1 cellular context compared by ENCODE assay signal in the genomic region with DNA sequence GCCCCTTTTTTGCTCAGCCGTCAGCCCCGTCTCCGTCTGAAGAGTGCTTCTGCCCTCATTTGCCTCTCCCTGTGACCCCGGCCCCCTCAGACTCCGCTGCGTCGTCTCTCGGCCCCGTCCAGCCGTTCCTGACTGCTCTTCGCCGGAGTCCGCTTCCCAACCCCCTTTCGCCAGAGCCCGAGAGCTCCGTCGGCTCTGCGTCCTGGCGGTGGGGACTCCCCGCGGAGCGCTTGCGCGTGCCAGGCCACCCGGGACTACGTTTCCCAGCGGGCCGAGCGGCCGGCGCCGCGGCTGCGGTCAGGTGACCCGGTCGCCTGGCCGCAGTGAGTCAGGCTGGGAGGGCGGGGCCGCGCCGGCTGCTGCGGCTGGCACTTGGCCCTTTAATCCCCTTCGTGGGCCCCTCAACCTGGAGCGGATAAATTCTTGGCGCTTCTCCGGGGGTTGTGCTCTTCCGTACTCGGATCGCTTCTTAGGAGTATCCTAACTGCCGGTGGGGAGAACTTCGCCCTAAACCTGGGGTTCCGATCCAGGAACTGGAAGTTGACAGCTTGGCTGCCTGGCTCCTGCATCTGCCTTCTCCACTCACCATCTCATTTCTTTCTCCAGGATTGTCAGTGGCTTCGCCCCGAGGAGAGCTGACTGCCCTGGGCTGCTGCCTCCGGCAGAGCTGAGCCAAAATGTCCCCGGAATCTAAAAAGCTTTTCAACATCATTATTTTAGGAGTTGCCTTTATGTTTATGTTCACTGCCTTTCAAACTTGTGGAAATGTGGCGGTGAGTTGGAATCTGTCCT.
TF ChIP-seq lines count a peak whose summit lies in the region.

A gene (plus strand): TSS at position 444 of the 792 bp plus-strand sequence. CDS start 234 bp downstream, at position 678.

TF ChIP-seq in HepG2, 621 proteins besides CTCF, POLR2A, EP300 and RAD21 (continued from another document and continues in another):
- TF ChIP-seq, protein P1, sequence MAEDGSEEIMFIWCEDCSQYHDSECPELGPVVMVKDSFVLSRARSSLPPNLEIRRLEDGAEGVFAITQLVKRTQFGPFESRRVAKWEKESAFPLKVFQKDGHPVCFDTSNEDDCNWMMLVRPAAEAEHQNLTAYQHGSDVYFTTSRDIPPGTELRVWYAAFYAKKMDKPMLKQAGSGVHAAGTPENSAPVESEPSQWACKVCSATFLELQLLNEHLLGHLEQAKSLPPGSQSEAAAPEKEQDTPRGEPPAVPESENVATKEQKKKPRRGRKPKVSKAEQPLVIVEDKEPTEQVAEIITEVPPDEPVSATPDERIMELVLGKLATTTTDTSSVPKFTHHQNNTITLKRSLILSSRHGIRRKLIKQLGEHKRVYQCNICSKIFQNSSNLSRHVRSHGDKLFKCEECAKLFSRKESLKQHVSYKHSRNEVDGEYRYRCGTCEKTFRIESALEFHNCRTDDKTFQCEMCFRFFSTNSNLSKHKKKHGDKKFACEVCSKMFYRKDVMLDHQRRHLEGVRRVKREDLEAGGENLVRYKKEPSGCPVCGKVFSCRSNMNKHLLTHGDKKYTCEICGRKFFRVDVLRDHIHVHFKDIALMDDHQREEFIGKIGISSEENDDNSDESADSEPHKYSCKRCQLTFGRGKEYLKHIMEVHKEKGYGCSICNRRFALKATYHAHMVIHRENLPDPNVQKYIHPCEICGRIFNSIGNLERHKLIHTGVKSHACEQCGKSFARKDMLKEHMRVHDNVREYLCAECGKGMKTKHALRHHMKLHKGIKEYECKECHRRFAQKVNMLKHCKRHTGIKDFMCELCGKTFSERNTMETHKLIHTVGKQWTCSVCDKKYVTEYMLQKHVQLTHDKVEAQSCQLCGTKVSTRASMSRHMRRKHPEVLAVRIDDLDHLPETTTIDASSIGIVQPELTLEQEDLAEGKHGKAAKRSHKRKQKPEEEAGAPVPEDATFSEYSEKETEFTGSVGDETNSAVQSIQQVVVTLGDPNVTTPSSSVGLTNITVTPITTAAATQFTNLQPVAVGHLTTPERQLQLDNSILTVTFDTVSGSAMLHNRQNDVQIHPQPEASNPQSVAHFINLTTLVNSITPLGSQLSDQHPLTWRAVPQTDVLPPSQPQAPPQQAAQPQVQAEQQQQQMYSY (CRISPR knock-in tag; IDR thresholded peaks at IDR 0.05) = no peak; the same call in 1 of the 2 replicates
- TF ChIP-seq PCBP2 (optimal IDR thresholded peaks at IDR 0.05; ENCODE audit: low read depth, low read length, poor library complexity, severe bottlenecking) (no peak), ZBTB7B (CRISPR knock-in tag; IDR thresholded peaks at IDR 0.05) (peak; percentile 46; the same call in 1 of the 2 replicates), ZNF7 (CRISPR knock-in tag; IDR thresholded peaks at IDR 0.05) (no peak), ZNF775 (CRISPR knock-in tag; IDR thresholded peaks at IDR 0.05; ENCODE audit: borderline replicate concordance) (no peak), ATAD3A (CRISPR knock-in tag; IDR thresholded peaks at IDR 0.05) (no peak), AGO1 (IDR thresholded peaks at IDR 0.05; ENCODE audit: low read depth, low read length, poor library complexity, severe bottlenecking) (peak; percentile 80), ZNF724P (CRISPR knock-in tag; IDR thresholded peaks at IDR 0.05; ENCODE audit: borderline replicate concordance) (no peak; the same call in 1 of the 2 replicates), NFRKB (IDR thresholded peaks at IDR 0.05) (no peak), ZNF326 (CRISPR knock-in tag; IDR thresholded peaks at IDR 0.05; ENCODE audit: borderline replicate concordance) (no peak), ZNF792 (CRISPR knock-in tag; IDR thresholded peaks at IDR 0.05) (peak; percentile 72), CREB1 (IDR thresholded peaks at IDR 0.05) (peak; percentile 29; the same call in 1 of the 2 replicates), CREB1 (CRISPR knock-in tag; IDR thresholded peaks at IDR 0.05) (peak; percentile 16), GLI4 (CRISPR knock-in tag; IDR thresholded peaks at IDR 0.05; ENCODE audit: borderline replicate concordance) (peak; percentile 21; the same call in 1 of the 2 replicates), STAG1 (CRISPR knock-in tag; IDR thresholded peaks at IDR 0.05) (0 out of 2 replicates have a peak, but pooled peaks have one; percentile 2), KLF11 (CRISPR knock-in tag; IDR thresholded peaks at IDR 0.05) (no peak), SP5 (CRISPR knock-in tag; IDR thresholded peaks at IDR 0.05; ENCODE audit: borderline replicate concordance, low read depth) (peak; percentile 85), JDP2 (CRISPR knock-in tag; IDR thresholded peaks at IDR 0.05; ENCODE audit: borderline replicate concordance) (no peak), TEAD2 (CRISPR knock-in tag; IDR thresholded peaks at IDR 0.05) (no peak; the same call in 1 of the 2 replicates), ZNF234 (CRISPR knock-in tag; conservative IDR thresholded peaks at IDR 0.05) (no peak; the same call in 1 of the 2 replicates), ARNTL (CRISPR knock-in tag; IDR thresholded peaks at IDR 0.05) (no peak), TOPORS (CRISPR knock-in tag; IDR thresholded peaks at IDR 0.05) (no peak), ZNF496 (CRISPR knock-in tag; IDR thresholded peaks at IDR 0.05; ENCODE audit: insufficient replicate concordance) (no peak), ZNF460 (CRISPR knock-in tag; IDR thresholded peaks at IDR 0.05; ENCODE audit: borderline replicate concordance) (no peak), ZNF772 (CRISPR knock-in tag; IDR thresholded peaks at IDR 0.05) (peak; percentile 52; the same call in 1 of the 2 replicates), CBX1 (IDR thresholded peaks at IDR 0.05; ENCODE audit: low read depth) (no peak), ZNF331 (CRISPR knock-in tag; IDR thresholded peaks at IDR 0.05) (peak; percentile 53), ZBTB38 (CRISPR knock-in tag; IDR thresholded peaks at IDR 0.05) (no peak)
- TF ChIP-seq, protein P2, sequence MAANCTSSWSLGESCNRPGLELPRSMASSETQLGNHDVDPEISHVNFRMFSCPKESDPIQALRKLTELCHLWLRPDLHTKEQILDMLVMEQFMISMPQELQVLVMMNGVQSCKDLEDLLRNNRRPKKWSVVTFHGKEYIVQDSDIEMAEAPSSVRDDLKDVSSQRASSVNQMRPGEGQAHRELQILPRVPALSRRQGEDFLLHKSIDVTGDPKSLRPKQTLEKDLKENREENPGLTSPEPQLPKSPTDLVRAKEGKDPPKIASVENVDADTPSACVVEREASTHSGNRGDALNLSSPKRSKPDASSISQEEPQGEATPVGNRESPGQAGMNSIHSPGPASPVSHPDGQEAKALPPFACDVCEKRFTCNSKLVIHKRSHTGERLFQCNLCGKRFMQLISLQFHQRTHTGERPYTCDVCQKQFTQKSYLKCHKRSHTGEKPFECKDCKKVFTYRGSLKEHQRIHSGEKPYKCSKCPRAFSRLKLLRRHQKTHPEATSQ (CRISPR knock-in tag; IDR thresholded peaks at IDR 0.05; ENCODE audit: borderline replicate concordance) = no peak
- TF ChIP-seq, protein P3, sequence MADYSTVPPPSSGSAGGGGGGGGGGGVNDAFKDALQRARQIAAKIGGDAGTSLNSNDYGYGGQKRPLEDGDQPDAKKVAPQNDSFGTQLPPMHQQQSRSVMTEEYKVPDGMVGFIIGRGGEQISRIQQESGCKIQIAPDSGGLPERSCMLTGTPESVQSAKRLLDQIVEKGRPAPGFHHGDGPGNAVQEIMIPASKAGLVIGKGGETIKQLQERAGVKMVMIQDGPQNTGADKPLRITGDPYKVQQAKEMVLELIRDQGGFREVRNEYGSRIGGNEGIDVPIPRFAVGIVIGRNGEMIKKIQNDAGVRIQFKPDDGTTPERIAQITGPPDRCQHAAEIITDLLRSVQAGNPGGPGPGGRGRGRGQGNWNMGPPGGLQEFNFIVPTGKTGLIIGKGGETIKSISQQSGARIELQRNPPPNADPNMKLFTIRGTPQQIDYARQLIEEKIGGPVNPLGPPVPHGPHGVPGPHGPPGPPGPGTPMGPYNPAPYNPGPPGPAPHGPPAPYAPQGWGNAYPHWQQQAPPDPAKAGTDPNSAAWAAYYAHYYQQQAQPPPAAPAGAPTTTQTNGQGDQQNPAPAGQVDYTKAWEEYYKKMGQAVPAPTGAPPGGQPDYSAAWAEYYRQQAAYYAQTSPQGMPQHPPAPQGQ (CRISPR knock-in tag; IDR thresholded peaks at IDR 0.05; ENCODE audit: borderline replicate concordance) = 0 out of 2 replicates have a peak, but pooled peaks have one; percentile 24
- TF ChIP-seq, protein P4, sequence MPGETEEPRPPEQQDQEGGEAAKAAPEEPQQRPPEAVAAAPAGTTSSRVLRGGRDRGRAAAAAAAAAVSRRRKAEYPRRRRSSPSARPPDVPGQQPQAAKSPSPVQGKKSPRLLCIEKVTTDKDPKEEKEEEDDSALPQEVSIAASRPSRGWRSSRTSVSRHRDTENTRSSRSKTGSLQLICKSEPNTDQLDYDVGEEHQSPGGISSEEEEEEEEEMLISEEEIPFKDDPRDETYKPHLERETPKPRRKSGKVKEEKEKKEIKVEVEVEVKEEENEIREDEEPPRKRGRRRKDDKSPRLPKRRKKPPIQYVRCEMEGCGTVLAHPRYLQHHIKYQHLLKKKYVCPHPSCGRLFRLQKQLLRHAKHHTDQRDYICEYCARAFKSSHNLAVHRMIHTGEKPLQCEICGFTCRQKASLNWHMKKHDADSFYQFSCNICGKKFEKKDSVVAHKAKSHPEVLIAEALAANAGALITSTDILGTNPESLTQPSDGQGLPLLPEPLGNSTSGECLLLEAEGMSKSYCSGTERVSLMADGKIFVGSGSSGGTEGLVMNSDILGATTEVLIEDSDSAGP (CRISPR knock-in tag; IDR thresholded peaks at IDR 0.05; ENCODE audit: borderline replicate concordance) = peak; percentile 93
- TF ChIP-seq, protein P5, sequence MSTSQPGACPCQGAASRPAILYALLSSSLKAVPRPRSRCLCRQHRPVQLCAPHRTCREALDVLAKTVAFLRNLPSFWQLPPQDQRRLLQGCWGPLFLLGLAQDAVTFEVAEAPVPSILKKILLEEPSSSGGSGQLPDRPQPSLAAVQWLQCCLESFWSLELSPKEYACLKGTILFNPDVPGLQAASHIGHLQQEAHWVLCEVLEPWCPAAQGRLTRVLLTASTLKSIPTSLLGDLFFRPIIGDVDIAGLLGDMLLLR (CRISPR knock-in tag; IDR thresholded peaks at IDR 0.05) = peak; percentile 21; the same call in 1 of the 2 replicates
- TF ChIP-seq, protein P6, sequence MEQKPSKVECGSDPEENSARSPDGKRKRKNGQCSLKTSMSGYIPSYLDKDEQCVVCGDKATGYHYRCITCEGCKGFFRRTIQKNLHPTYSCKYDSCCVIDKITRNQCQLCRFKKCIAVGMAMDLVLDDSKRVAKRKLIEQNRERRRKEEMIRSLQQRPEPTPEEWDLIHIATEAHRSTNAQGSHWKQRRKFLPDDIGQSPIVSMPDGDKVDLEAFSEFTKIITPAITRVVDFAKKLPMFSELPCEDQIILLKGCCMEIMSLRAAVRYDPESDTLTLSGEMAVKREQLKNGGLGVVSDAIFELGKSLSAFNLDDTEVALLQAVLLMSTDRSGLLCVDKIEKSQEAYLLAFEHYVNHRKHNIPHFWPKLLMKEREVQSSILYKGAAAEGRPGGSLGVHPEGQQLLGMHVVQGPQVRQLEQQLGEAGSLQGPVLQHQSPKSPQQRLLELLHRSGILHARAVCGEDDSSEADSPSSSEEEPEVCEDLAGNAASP (CRISPR knock-in tag; IDR thresholded peaks at IDR 0.05; ENCODE audit: borderline replicate concordance) = peak; percentile 51; the same call in 1 of the 2 replicates
- TF ChIP-seq, protein P7, sequence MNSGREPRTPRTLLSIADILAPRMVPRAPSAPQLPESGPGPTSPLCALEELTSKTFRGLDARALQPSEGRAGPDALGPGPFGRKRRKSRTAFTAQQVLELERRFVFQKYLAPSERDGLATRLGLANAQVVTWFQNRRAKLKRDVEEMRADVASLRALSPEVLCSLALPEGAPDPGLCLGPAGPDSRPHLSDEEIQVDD (CRISPR knock-in tag; IDR thresholded peaks at IDR 0.05; ENCODE audit: borderline replicate concordance) = no peak; the same call in 1 of the 2 replicates
- TF ChIP-seq, protein P8, sequence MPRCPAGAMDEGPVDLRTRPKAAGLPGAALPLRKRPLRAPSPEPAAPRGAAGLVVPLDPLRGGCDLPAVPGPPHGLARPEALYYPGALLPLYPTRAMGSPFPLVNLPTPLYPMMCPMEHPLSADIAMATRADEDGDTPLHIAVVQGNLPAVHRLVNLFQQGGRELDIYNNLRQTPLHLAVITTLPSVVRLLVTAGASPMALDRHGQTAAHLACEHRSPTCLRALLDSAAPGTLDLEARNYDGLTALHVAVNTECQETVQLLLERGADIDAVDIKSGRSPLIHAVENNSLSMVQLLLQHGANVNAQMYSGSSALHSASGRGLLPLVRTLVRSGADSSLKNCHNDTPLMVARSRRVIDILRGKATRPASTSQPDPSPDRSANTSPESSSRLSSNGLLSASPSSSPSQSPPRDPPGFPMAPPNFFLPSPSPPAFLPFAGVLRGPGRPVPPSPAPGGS (CRISPR knock-in tag; IDR thresholded peaks at IDR 0.05) = peak; percentile 73
- TF ChIP-seq, protein P9, sequence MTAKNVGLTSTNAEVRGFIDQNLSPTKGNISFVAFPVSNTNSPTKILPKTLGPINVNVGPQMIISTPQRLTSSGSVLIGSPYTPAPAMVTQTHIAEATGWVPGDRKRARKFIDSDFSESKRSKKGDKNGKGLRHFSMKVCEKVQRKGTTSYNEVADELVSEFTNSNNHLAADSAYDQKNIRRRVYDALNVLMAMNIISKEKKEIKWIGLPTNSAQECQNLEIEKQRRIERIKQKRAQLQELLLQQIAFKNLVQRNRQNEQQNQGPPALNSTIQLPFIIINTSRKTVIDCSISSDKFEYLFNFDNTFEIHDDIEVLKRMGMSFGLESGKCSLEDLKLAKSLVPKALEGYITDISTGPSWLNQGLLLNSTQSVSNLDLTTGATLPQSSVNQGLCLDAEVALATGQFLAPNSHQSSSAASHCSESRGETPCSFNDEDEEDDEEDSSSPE (CRISPR knock-in tag; IDR thresholded peaks at IDR 0.05) = no peak; the same call in 1 of the 2 replicates
- TF ChIP-seq, protein P10, sequence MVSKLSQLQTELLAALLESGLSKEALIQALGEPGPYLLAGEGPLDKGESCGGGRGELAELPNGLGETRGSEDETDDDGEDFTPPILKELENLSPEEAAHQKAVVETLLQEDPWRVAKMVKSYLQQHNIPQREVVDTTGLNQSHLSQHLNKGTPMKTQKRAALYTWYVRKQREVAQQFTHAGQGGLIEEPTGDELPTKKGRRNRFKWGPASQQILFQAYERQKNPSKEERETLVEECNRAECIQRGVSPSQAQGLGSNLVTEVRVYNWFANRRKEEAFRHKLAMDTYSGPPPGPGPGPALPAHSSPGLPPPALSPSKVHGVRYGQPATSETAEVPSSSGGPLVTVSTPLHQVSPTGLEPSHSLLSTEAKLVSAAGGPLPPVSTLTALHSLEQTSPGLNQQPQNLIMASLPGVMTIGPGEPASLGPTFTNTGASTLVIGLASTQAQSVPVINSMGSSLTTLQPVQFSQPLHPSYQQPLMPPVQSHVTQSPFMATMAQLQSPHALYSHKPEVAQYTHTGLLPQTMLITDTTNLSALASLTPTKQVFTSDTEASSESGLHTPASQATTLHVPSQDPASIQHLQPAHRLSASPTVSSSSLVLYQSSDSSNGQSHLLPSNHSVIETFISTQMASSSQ (IDR thresholded peaks at IDR 0.05; ENCODE audit: low read depth) = no peak; the same call in 1 of the 2 replicates
- TF ChIP-seq, protein P10 (CRISPR knock-in tag; IDR thresholded peaks at IDR 0.05; ENCODE audit: borderline replicate concordance) = peak; percentile 67
